In genomic region chr12:56723889-56724659, GRCh38 we compare ENCODE assay signal across 8 cellular contexts. TPM values are rescaled to one million over a fixed set of nuclear protein-coding genes. Genes with fewer than 3 reads are reported as not detected.
DNase-seq lines count a peak whose midpoint lies in the region; ATAC-seq and TF ChIP-seq lines count a peak whose summit lies in the region.

No MANE protein-coding gene starts in this region.

- peak in 1 of 5 donors; percentile 15 for DNase-seq in CD8-positive, alpha-beta memory T cell
- DNase-seq in Kasumi-1 (lab: John Stamatoyannopoulos, UW): peak; percentile 29 to 30
- peak; percentile 90 for DNase-seq in adipocyte (ENCODE audit: low read depth)
- DNase-seq in left ventricle myocardium inferior: peak; percentile 39
- DNase-seq in progenitor cell of endocrine pancreas (ENCODE audit: low spot score, unreplicated experiment): no peak
- DNase-seq in stimulated activated CD4-positive, alpha-beta T cell treated with anti-CD3 and anti-CD28 coated beads, Interleukin-1b, Interleukin-23, amount 100 ng/mL, for 48 hours: no peak

- H3K4me3 Mint-ChIP-seq in CD8-positive, alpha-beta memory T cell: peak overlapping the region; percentile 89 to 99 (median 98)
- H3K4me3 Mint-ChIP-seq in progenitor cell of endocrine pancreas (ENCODE audit: low read depth): peak overlapping the region; percentile 98

- peak overlapping the region; percentile 100 for H3K9ac ChIP-seq in adipocyte (ENCODE audit: low read length)

- H3K27ac Mint-ChIP-seq in CD8-positive, alpha-beta memory T cell: peak overlapping the region; percentile 85 to 98 (median 96)
- peak overlapping the region; percentile 100 for H3K27ac Mint-ChIP-seq in progenitor cell of endocrine pancreas

- peaks cover 0 to 64% (median 9%) of the 10 kb centered on the region in 3 donors for H3K36me3 Mint-ChIP-seq in CD8-positive, alpha-beta memory T cell
- H3K36me3 Mint-ChIP-seq in progenitor cell of endocrine pancreas (ENCODE audit: insufficient read depth): peaks cover 25% of the 10 kb centered on the region

- POLR2A ChIA-PET in CD8-positive, alpha-beta memory T cell (lab: Charles Lee): interaction anchor here (0.5 to 1.7 kb wide), 5 partner anchors 12 to 685 kb away, joined by 3 to 10 read pairs (median 4); no protein-coding TSS in a partner anchor

- ATAC-seq in HG02678 (IDR thresholded peaks at IDR 0.05; ENCODE audit: unreplicated experiment) (no peak), HG02938 (IDR thresholded peaks at IDR 0.05; ENCODE audit: unreplicated experiment) (no peak)

- peaks cover 35% of the 10 kb centered on the region for H3K36me3 ChIP-seq in CD8-positive, alpha-beta memory T cell (ENCODE audit: insufficient read depth, low read length)
- H3K36me3 ChIP-seq in adipocyte (ENCODE audit: control insufficient read depth, insufficient read depth, low read length, severe bottlenecking): peaks cover 36% of the 10 kb centered on the region
- peaks cover 30% of the 10 kb centered on the region for H3K36me3 ChIP-seq in left ventricle myocardium inferior

- peak overlapping the region; percentile 79 for H3K27ac ChIP-seq in CD8-positive, alpha-beta memory T cell (ENCODE audit: low read depth, low read length)
- peak overlapping the region; percentile 95 for H3K27ac ChIP-seq in left ventricle myocardium inferior (replicated peaks)

- intact Hi-C loops in left ventricle myocardium inferior (cut with micrococcal nuclease): loop anchor here (10.0 kb wide), 1 partner anchor 79 kb away; the partner anchor contains the start of gene ATP5F1B

- H3K4me1 Mint-ChIP-seq in CD8-positive, alpha-beta memory T cell: peaks cover 67 to 68% (median 67%) of the 10 kb centered on the region in 3 donors
- peaks cover 53% of the 10 kb centered on the region for H3K4me1 Mint-ChIP-seq in progenitor cell of endocrine pancreas (ENCODE audit: low read depth)

- H3K4me1 ChIP-seq in CD8-positive, alpha-beta memory T cell (ENCODE audit: insufficient read depth, low read length): peaks cover 60% of the 10 kb centered on the region
- peaks cover 53% of the 10 kb centered on the region for H3K4me1 ChIP-seq in adipocyte (ENCODE audit: control insufficient read depth, insufficient read depth, low read length)
- peaks cover 60% of the 10 kb centered on the region for H3K4me1 ChIP-seq in left ventricle myocardium inferior

- H3K27me3 ChIP-seq in CD8-positive, alpha-beta memory T cell (ENCODE audit: insufficient read depth, low read length, poor library complexity, severe bottlenecking): no peaks in the 10 kb centered on the region
- no peaks in the 10 kb centered on the region for H3K27me3 ChIP-seq in adipocyte (replicated peaks; ENCODE audit: control insufficient read depth, insufficient read depth, low read length)
- H3K27me3 ChIP-seq in left ventricle myocardium inferior (ENCODE audit: low read depth): no peaks in the 10 kb centered on the region

- TF ChIP-seq CTCF in left ventricle myocardium inferior (IDR thresholded peaks at IDR 0.05; ENCODE audit: borderline replicate concordance) (no peak), progenitor cell of endocrine pancreas (IDR thresholded peaks at IDR 0.05; ENCODE audit: unreplicated experiment) (no peak)

- H3K27me3 Mint-ChIP-seq in CD8-positive, alpha-beta memory T cell: peaks cover 0 to 4% of the 10 kb centered on the region in 2 donors
- no peaks in the 10 kb centered on the region for H3K27me3 Mint-ChIP-seq in progenitor cell of endocrine pancreas

- H3K9me3 ChIP-seq in CD8-positive, alpha-beta memory T cell (ENCODE audit: low read length): no peaks in the 10 kb centered on the region
- H3K9me3 ChIP-seq in adipocyte (ENCODE audit: control insufficient read depth, low read length) (no peaks in the 10 kb centered on the region), left ventricle myocardium inferior (replicated peaks) (no peaks in the 10 kb centered on the region)

- H3K4me3 ChIP-seq in CD8-positive, alpha-beta memory T cell (ENCODE audit: low read length): peak overlapping the region; percentile 96
- peak overlapping the region; percentile 98 for H3K4me3 ChIP-seq in adipocyte (ENCODE audit: low read length)
- H3K4me3 ChIP-seq in left ventricle myocardium inferior: peak overlapping the region; percentile 82

- no peaks in the 10 kb centered on the region for H3K9me3 Mint-ChIP-seq in CD8-positive, alpha-beta memory T cell
- H3K9me3 Mint-ChIP-seq in progenitor cell of endocrine pancreas (ENCODE audit: low read depth): no peaks in the 10 kb centered on the region

- CTCF ChIA-PET in CD8-positive, alpha-beta memory T cell (lab: Charles Lee): interaction anchor here (0.6 kb wide), 1 partner anchor 88 kb away, joined by 3 read pairs; no protein-coding TSS in a partner anchor

RNA-seq across cellular contexts. Expression of gene NACA, which starts 1.0 kb away (rescaled TPM):
- total RNA-seq in CD8-positive, alpha-beta memory T cell: 1,000 to 10,000 TPM in 1 of 2 experiments, 100 to 1,000 TPM in 1; 957 to 1,017 TPM
- polyA plus RNA-seq in CD8-positive, alpha-beta memory T cell: 1,079 TPM
- total RNA-seq in left ventricle myocardium inferior (477 TPM), progenitor cell of endocrine pancreas (811 and 841 TPM in 2 replicates)

RNA-seq across cellular contexts. Expression of gene PRIM1, which starts 28.0 kb away (rescaled TPM):
- 10 to 100 TPM; 79.1 to 80.5 TPM for total RNA-seq in CD8-positive, alpha-beta memory T cell
- polyA plus RNA-seq in CD8-positive, alpha-beta memory T cell: 39.6 TPM
- total RNA-seq in left ventricle myocardium inferior (2.7 TPM), progenitor cell of endocrine pancreas (21.2 and 26.6 TPM in 2 replicates)

RNA-seq across cellular contexts. Expression of gene PTGES3, which starts 36.0 kb away (rescaled TPM):
- 100 to 1,000 TPM; 431 to 437 TPM for total RNA-seq in CD8-positive, alpha-beta memory T cell
- 242 TPM for polyA plus RNA-seq in CD8-positive, alpha-beta memory T cell
- total RNA-seq in left ventricle myocardium inferior: 136 TPM
- total RNA-seq in progenitor cell of endocrine pancreas: 231 and 234 TPM in 2 replicates

RNA-seq across cellular contexts. Expression of gene HSD17B6, which starts 39.0 kb away (rescaled TPM):
- 1 to 10 TPM; 1.5 to 1.9 TPM for total RNA-seq in CD8-positive, alpha-beta memory T cell
- polyA plus RNA-seq in CD8-positive, alpha-beta memory T cell: 0.56 TPM
- total RNA-seq in left ventricle myocardium inferior: not detected
- 0.60 and 0.71 TPM in 2 replicates for total RNA-seq in progenitor cell of endocrine pancreas

Comparison
In these comparisons a context has a peak if more than half of its experiments do, and no peak if none do; other contexts are left out.
1. DNase-seq: peak in Kasumi-1 (2 of 2), adipocyte (single experiment) and left ventricle myocardium inferior (single experiment); none in progenitor cell of endocrine pancreas (single experiment) and stimulated activated CD4-positive, alpha-beta T cell treated with anti-CD3 and anti-CD28 coated beads, Interleukin-1b, Interleukin-23, amount 100 ng/mL, for 48 hours (single experiment).
2. Peak in every context shown above with its lines, with median percentiles within 50 percentile points of each other: H3K4me3 ChIP-seq.